Comparison of ENCODE assay signal across 1 cellular context in the genomic region with DNA sequence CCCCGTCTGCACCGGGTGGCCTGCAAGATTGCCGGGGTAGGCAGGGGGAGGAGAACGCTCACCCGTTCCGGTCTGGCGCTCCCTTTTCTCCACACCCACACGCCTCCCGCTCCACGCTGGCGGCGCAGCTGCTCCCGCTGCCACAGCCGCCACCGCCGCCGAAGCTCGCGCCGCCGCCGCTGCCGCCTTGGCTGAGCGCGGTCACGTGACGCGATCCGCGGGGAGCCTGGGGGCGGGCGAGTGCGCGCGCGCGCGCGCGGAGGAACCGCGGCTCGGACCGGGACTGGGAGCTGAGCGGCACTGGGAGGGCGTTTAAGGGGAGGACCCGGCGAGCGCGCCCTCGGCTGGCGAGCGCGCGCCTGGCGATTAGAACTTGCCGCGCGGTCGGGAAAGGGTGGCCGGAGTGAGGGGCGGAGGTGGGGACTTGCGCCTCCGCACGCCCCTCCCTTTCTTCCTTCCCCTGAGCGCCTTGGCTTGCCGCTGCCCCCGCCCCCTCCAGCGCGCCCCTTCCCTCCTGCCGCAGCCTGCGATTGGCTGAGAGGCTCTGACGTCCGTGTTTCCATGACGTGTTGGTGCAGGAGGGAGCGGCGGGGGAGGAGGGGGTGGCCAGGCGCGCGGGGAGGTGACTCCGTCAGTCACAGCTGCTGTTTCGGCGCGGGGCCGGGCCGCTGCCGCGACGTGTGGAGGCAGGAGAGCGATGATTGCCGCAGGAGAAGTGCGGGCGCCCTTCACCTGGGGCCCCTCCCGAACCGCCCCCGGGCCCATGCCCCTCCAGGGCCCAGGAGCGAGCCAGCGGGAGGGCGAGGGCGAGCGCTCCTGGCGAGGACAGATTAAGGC.
TF ChIP-seq lines count a peak whose summit lies in the region.

No MANE protein-coding gene starts in this region.

TF ChIP-seq in HepG2, 621 proteins besides CTCF, POLR2A, EP300 and RAD21 (continued from another document and continues in another):
- TF ChIP-seq ZNF407 (CRISPR knock-in tag; IDR thresholded peaks at IDR 0.05; ENCODE audit: not compliant biosample characterization): peak; percentile 75
- TF ChIP-seq MYC (CRISPR knock-in tag; IDR thresholded peaks at IDR 0.05; ENCODE audit: borderline replicate concordance): peak; percentile 32
- no peak for TF ChIP-seq TCF7 (IDR thresholded peaks at IDR 0.05; ENCODE audit: low read depth)
- TF ChIP-seq TERF1 (CRISPR knock-in tag; IDR thresholded peaks at IDR 0.05): no peak
- TF ChIP-seq, protein P1, sequence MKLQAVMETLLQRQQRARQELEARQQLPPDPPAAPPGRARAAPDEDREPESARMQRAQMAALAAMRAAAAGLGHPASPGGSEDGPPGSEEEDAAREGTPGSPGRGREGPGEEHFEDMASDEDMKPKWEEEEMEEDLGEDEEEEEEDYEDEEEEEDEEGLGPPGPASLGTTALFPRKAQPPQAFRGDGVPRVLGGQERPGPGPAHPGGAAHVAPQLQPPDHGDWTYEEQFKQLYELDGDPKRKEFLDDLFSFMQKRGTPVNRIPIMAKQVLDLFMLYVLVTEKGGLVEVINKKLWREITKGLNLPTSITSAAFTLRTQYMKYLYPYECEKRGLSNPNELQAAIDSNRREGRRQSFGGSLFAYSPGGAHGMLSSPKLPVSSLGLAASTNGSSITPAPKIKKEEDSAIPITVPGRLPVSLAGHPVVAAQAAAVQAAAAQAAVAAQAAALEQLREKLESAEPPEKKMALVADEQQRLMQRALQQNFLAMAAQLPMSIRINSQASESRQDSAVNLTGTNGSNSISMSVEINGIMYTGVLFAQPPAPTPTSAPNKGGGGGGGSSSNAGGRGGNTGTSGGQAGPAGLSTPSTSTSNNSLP (IDR thresholded peaks at IDR 0.05; ENCODE audit: low read depth, low read length): no peak
- TF ChIP-seq NFE2 (CRISPR knock-in tag; IDR thresholded peaks at IDR 0.05): no peak
- TF ChIP-seq, protein P2, sequence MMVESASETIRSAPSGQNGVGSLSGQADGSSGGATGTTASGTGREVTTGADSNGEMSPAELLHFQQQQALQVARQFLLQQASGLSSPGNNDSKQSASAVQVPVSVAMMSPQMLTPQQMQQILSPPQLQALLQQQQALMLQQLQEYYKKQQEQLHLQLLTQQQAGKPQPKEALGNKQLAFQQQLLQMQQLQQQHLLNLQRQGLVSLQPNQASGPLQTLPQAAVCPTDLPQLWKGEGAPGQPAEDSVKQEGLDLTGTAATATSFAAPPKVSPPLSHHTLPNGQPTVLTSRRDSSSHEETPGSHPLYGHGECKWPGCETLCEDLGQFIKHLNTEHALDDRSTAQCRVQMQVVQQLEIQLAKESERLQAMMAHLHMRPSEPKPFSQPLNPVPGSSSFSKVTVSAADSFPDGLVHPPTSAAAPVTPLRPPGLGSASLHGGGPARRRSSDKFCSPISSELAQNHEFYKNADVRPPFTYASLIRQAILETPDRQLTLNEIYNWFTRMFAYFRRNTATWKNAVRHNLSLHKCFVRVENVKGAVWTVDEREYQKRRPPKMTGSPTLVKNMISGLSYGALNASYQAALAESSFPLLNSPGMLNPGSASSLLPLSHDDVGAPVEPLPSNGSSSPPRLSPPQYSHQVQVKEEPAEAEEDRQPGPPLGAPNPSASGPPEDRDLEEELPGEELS (CRISPR knock-in tag; IDR thresholded peaks at IDR 0.05): no peak
- peak; percentile 58; the same call in 1 of the 2 replicates for TF ChIP-seq GATAD1 (CRISPR knock-in tag; IDR thresholded peaks at IDR 0.05)
- peak; percentile 14 for TF ChIP-seq ZNF564 (CRISPR knock-in tag; IDR thresholded peaks at IDR 0.05)
- TF ChIP-seq CREM (IDR thresholded peaks at IDR 0.05): peak; percentile 90
- no peak for TF ChIP-seq CREM (CRISPR knock-in tag; IDR thresholded peaks at IDR 0.05)
- TF ChIP-seq PHB2 (IDR thresholded peaks at IDR 0.05; ENCODE audit: partially characterized antibody): no peak
- TF ChIP-seq, protein P3, sequence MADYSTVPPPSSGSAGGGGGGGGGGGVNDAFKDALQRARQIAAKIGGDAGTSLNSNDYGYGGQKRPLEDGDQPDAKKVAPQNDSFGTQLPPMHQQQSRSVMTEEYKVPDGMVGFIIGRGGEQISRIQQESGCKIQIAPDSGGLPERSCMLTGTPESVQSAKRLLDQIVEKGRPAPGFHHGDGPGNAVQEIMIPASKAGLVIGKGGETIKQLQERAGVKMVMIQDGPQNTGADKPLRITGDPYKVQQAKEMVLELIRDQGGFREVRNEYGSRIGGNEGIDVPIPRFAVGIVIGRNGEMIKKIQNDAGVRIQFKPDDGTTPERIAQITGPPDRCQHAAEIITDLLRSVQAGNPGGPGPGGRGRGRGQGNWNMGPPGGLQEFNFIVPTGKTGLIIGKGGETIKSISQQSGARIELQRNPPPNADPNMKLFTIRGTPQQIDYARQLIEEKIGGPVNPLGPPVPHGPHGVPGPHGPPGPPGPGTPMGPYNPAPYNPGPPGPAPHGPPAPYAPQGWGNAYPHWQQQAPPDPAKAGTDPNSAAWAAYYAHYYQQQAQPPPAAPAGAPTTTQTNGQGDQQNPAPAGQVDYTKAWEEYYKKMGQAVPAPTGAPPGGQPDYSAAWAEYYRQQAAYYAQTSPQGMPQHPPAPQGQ (CRISPR knock-in tag; IDR thresholded peaks at IDR 0.05; ENCODE audit: borderline replicate concordance): no peak
- peak; percentile 77 for TF ChIP-seq HDAC1 (CRISPR knock-in tag; IDR thresholded peaks at IDR 0.05)
- no peak for TF ChIP-seq DNMT1 (CRISPR knock-in tag; IDR thresholded peaks at IDR 0.05)
- TF ChIP-seq ELF3 (CRISPR knock-in tag; IDR thresholded peaks at IDR 0.05): no peak; the same call in 1 of the 2 replicates
- TF ChIP-seq SOX6 (IDR thresholded peaks at IDR 0.05): no peak
- TF ChIP-seq SOX6 (CRISPR knock-in tag; IDR thresholded peaks at IDR 0.05): peak; percentile 57
- no peak for TF ChIP-seq ZFP62 (CRISPR knock-in tag; IDR thresholded peaks at IDR 0.05)
- peak; percentile 83 for TF ChIP-seq ZNF652 (CRISPR knock-in tag; IDR thresholded peaks at IDR 0.05; ENCODE audit: borderline replicate concordance, low read depth)
- no peak for TF ChIP-seq SRSF1 (optimal IDR thresholded peaks at IDR 0.05; ENCODE audit: low read depth, low read length)
- TF ChIP-seq KLF12 (CRISPR knock-in tag; IDR thresholded peaks at IDR 0.05; ENCODE audit: borderline replicate concordance): no peak
- peak; percentile 85; the same call in 1 of the 2 replicates for TF ChIP-seq ZMYM4 (CRISPR knock-in tag; IDR thresholded peaks at IDR 0.05)
- TF ChIP-seq ISL2 (CRISPR knock-in tag; IDR thresholded peaks at IDR 0.05): peak; percentile 41
- no peak for TF ChIP-seq ZNF124 (CRISPR knock-in tag; IDR thresholded peaks at IDR 0.05)
- no peak for TF ChIP-seq MZF1 (CRISPR knock-in tag; IDR thresholded peaks at IDR 0.05; ENCODE audit: borderline replicate concordance)
- no peak; the same call in 1 of the 2 replicates for TF ChIP-seq ZNF501 (CRISPR knock-in tag; IDR thresholded peaks at IDR 0.05)
- TF ChIP-seq, protein P4, sequence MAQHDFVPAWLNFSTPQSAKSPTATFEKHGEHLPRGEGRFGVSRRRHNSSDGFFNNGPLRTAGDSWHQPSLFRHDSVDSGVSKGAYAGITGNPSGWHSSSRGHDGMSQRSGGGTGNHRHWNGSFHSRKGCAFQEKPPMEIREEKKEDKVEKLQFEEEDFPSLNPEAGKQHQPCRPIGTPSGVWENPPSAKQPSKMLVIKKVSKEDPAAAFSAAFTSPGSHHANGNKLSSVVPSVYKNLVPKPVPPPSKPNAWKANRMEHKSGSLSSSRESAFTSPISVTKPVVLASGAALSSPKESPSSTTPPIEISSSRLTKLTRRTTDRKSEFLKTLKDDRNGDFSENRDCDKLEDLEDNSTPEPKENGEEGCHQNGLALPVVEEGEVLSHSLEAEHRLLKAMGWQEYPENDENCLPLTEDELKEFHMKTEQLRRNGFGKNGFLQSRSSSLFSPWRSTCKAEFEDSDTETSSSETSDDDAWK (CRISPR knock-in tag; IDR thresholded peaks at IDR 0.05): no peak
- TF ChIP-seq, protein P5, sequence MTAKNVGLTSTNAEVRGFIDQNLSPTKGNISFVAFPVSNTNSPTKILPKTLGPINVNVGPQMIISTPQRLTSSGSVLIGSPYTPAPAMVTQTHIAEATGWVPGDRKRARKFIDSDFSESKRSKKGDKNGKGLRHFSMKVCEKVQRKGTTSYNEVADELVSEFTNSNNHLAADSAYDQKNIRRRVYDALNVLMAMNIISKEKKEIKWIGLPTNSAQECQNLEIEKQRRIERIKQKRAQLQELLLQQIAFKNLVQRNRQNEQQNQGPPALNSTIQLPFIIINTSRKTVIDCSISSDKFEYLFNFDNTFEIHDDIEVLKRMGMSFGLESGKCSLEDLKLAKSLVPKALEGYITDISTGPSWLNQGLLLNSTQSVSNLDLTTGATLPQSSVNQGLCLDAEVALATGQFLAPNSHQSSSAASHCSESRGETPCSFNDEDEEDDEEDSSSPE (CRISPR knock-in tag; IDR thresholded peaks at IDR 0.05): no peak; the same call in none of the 2 replicates
- no peak for TF ChIP-seq ZBTB34 (CRISPR knock-in tag; IDR thresholded peaks at IDR 0.05)
- peak; percentile 59 for TF ChIP-seq ZFY (CRISPR knock-in tag; IDR thresholded peaks at IDR 0.05)
- TF ChIP-seq, protein P6, sequence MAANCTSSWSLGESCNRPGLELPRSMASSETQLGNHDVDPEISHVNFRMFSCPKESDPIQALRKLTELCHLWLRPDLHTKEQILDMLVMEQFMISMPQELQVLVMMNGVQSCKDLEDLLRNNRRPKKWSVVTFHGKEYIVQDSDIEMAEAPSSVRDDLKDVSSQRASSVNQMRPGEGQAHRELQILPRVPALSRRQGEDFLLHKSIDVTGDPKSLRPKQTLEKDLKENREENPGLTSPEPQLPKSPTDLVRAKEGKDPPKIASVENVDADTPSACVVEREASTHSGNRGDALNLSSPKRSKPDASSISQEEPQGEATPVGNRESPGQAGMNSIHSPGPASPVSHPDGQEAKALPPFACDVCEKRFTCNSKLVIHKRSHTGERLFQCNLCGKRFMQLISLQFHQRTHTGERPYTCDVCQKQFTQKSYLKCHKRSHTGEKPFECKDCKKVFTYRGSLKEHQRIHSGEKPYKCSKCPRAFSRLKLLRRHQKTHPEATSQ (CRISPR knock-in tag; IDR thresholded peaks at IDR 0.05; ENCODE audit: borderline replicate concordance): no peak
- no peak for TF ChIP-seq SIX4 (CRISPR knock-in tag; IDR thresholded peaks at IDR 0.05)
